Comparison of ENCODE assay signal across 7 cellular contexts in the genomic region with DNA sequence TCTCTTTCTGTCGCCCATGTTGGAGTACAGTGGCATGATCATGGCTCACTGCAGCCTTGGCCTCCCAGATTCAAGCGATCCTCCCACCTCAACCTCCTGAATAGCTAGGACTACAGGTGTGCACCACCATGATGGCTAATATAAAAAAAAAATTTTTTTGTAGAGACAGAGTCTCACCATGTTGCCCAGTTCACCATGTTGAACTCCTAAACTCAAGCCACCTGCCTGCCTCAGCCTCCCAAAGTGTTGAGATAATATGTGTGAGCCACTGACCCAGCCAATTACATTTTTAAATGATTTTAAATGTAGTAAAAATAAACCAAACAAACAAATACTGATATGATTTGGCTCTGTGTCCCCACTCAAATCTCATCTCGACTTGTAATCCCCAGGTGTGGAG.
"Had no signal": no experiment of that assay in that cellular context is flagged by ENCODE, and none has a peak within 500 bp of the region (broad histone marks: within the 10 kb centered on the region; RNA-seq: fewer than 3 reads in every experiment).

No MANE protein-coding gene starts in this region.

- FAIRE-seq: GM12878, GM12891, GM12892, GM18507, GM19239 had no signal

- ATAC-seq: GM12878 had no signal

- H3K4me3 ChIP-seq: GM12878 had no signal

- DNase-seq: GDM1, GF-D8 had no signal
